ENCODE assay signal across 8 cellular contexts in genomic region chr17:75941442-75941819, GRCh38. TPM values are rescaled to one million over a fixed set of nuclear protein-coding genes. Genes with fewer than 3 reads are reported as not detected.
DNase-seq lines count a peak whose midpoint lies in the region; FAIRE-seq and TF ChIP-seq lines count a peak whose summit lies in the region.

No MANE protein-coding gene starts in this region.

- peaks cover 6% of the 10 kb centered on the region for H3K27me3 Mint-ChIP-seq in brain

- peak overlapping the region; percentile 92 to 96 (median 93) for H3K4me3 Mint-ChIP-seq in brain

- no peaks in the 10 kb centered on the region for H3K27me3 ChIP-seq in mucosa of stomach (ENCODE audit: control insufficient read depth, insufficient read depth, low read length)

- H3K36me3 Mint-ChIP-seq in brain, result peaks cover 8% of the 10 kb centered on the region

- peaks cover 16% of the 10 kb centered on the region for H3K4me1 Mint-ChIP-seq in brain

- peaks cover 4% of the 10 kb centered on the region for H3K36me3 ChIP-seq in mucosa of stomach (ENCODE audit: control insufficient read depth, insufficient read depth, low read length)

- FAIRE-seq in HTR-8/SVneo (lab: Jason Lieb, UNC), result peak; percentile 59

- H3K9me3 Mint-ChIP-seq in brain, result no peaks in the 10 kb centered on the region

- DNase-seq in HTR-8/SVneo (ENCODE audit: insufficient read length, low spot score) (no peak), GF-D8 (lab: John Stamatoyannopoulos, UW) (no peak), DMS153 (lab: John Stamatoyannopoulos, UW) (no peak), MV-4-11 (lab: John Stamatoyannopoulos, UW) (no peak)
- DNase-seq in central memory CD4-positive, alpha-beta T cell, result no peak

- peak overlapping the region; percentile 68 to 86 (median 78) for H3K27ac Mint-ChIP-seq in brain

- H3K27ac ChIP-seq in 22Rv1, result peak overlapping the region; percentile 70

- H3K4me3 ChIP-seq in mucosa of stomach (ENCODE audit: low read length), result no peak overlapping the region

- H3K9me3 ChIP-seq in mucosa of stomach (ENCODE audit: control insufficient read depth, low read length), result no peaks in the 10 kb centered on the region

- peaks cover 5% of the 10 kb centered on the region for H3K4me1 ChIP-seq in mucosa of stomach (ENCODE audit: control insufficient read depth, insufficient read depth, low read length)

- H3K9ac ChIP-seq in mucosa of stomach (ENCODE audit: low read length), result peak overlapping the region; percentile 79

- TF ChIP-seq CTCF in 22Rv1 (IDR thresholded peaks at IDR 0.05) (no peak), brain (conservative IDR thresholded peaks at IDR 0.05) (no peak)

RNA-seq across cellular contexts. Expression of gene FBF1, which starts 0.6 kb away (rescaled TPM):
- polyA plus RNA-seq in brain (ENCODE audit: insufficient read depth, low read depth, low replicate concordance), result 10.6 TPM

RNA-seq across cellular contexts. Expression of gene MRPL38, which starts 36.7 kb away (rescaled TPM):
- 83.7 TPM for polyA plus RNA-seq in brain (ENCODE audit: insufficient read depth, low read depth, low replicate concordance)

RNA-seq across cellular contexts. Expression of gene ACOX1, which starts 37.5 kb away (rescaled TPM):
- polyA plus RNA-seq in brain (ENCODE audit: insufficient read depth, low read depth, low replicate concordance), result 27.6 TPM

RNA-seq across cellular contexts. Expression of gene TEN1, which starts 37.6 kb away (rescaled TPM):
- polyA plus RNA-seq in brain (ENCODE audit: insufficient read depth, low read depth, low replicate concordance), result 12.9 TPM

RNA-seq across cellular contexts. Expression of gene TRIM65, which starts 44.7 kb away (rescaled TPM):
- polyA plus RNA-seq in brain (ENCODE audit: insufficient read depth, low read depth, low replicate concordance), result 12.5 TPM
